In the genomic region with DNA sequence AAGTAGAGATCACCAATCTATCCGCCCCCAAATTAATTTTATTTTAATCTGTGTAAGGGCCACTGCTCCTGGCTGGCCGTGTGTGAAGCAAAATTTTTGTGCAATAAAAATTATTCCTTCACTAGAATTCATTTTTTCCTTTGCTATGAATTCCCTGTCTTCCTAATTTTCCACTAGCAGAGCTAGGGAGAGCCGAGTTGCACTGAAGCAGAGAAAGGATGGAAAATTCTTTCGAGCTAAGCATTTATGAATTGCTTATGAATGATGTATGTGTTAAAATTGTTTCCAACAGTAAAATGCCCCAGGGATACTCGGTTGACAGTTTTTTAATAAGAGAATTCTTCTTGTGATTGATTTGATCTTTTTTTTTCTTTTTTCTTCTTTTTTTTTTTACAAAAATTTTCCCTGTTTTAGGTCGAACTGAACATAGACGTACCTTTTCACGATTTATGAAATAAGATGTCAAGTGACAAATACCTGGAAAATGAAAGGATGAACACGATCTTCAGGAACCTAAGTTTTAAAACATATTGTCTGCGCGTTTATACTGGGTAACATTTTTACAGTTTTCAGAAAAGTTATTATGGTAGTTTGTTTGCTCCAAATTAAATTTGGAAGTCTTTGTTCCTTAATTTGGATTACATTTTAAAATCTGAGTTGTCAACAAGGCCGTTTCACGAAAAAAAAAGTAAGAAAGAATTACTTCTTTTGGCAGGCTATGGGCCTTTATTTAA, we compare ENCODE assay signal across 9 cellular contexts.
A peak's percentile ranks its signal among the peaks of the same experiment; 100 is the strongest.
DNase-seq lines count a peak whose midpoint lies in the region; TF ChIP-seq lines count a peak whose summit lies in the region.
"Had no signal": no experiment of that assay in that cellular context is flagged by ENCODE, and none has a peak within 500 bp of the region (broad histone marks: within the 10 kb centered on the region; RNA-seq: fewer than 3 reads in every experiment).

No MANE protein-coding gene starts in this region.

- H3K4me1 Mint-ChIP-seq in Caco-2 (ENCODE audit: low read depth, unreplicated experiment): no peaks in the 10 kb centered on the region
- H3K4me1 Mint-ChIP-seq in activated CD4-positive, alpha-beta memory T cell treated with anti-CD3 and anti-CD28 coated beads for 36 hours (ENCODE audit: low read depth): peaks cover 22% of the 10 kb centered on the region

- H3K4me1 ChIP-seq in Caco-2 (no peaks in the 10 kb centered on the region), HUES48 (ENCODE audit: control insufficient read depth, insufficient read depth, low read length) (peaks cover 59% of the 10 kb centered on the region), mesodermal cell (ENCODE audit: control insufficient read depth, insufficient read depth, low read length, poor library complexity, severe bottlenecking) (peaks cover 10% of the 10 kb centered on the region), stomach (peaks cover 0 to 20% (median 13%) of the 10 kb centered on the region in 4 donors)

- no peaks in the 10 kb centered on the region for H3K36me3 ChIP-seq in Caco-2 (ENCODE audit: control insufficient read depth, insufficient read depth, low read length)
- H3K36me3 ChIP-seq in HUES48 (ENCODE audit: control insufficient read depth, insufficient read depth, low read length): no peaks in the 10 kb centered on the region
- no peaks in the 10 kb centered on the region for H3K36me3 ChIP-seq in mesodermal cell (ENCODE audit: control insufficient read depth, insufficient read depth, low read length)
- H3K36me3 ChIP-seq in stomach: no peaks in the 10 kb centered on the region

- no peaks in the 10 kb centered on the region for H3K27me3 ChIP-seq in Caco-2 (replicated peaks; ENCODE audit: control insufficient read depth, insufficient read depth, low read length)
- peaks cover 49% of the 10 kb centered on the region for H3K27me3 ChIP-seq in HUES48 (ENCODE audit: control insufficient read depth, insufficient read depth, low read length)
- H3K27me3 ChIP-seq in stomach: peaks cover 41 to 100% (median 97%) of the 10 kb centered on the region in 3 donors

- peaks cover 22% of the 10 kb centered on the region for H3K27me3 Mint-ChIP-seq in Caco-2 (ENCODE audit: insufficient read depth, unreplicated experiment)
- H3K27me3 Mint-ChIP-seq in activated CD4-positive, alpha-beta memory T cell treated with anti-CD3 and anti-CD28 coated beads for 36 hours: peaks cover 74% of the 10 kb centered on the region

- POLR2A ChIA-PET in Caco-2 (lab: Charles Lee): interaction anchor here (1.0 kb wide), 1 partner anchor 338 kb away, joined by 5 read pairs; the partner anchor contains the start of gene CBX3
- POLR2A ChIA-PET in activated CD4-positive, alpha-beta memory T cell treated with anti-CD3 and anti-CD28 coated beads for 36 hours (lab: Charles Lee): interaction anchor here (1.9 kb wide), 1 partner anchor 336 kb away, joined by 5 read pairs; no protein-coding TSS in a partner anchor

- TF ChIP-seq EP300 in stomach (IDR thresholded peaks at IDR 0.05): no peak

- H3K4me3 ChIP-seq in Caco-2 (ENCODE audit: low read depth, low read length) (no peak overlapping the region), HUES48 (ENCODE audit: low read depth, low read length) (peak overlapping the region; percentile 22; the same call in 1 of the 2 replicates), mesodermal cell (ENCODE audit: extremely low read depth, insufficient read depth, low read length, poor library complexity, severe bottlenecking) (no peak overlapping the region), stomach (peak overlapping the region in 2 of 4 donors; percentile 4 to 37)

- DNase-seq in Caco-2: no peak
- DNase-seq in activated CD4-positive, alpha-beta memory T cell treated with anti-CD3 and anti-CD28 coated beads for 36 hours: no peak
- no peak for DNase-seq in stomach
- no peak for DNase-seq in AML-193 (lab: John Stamatoyannopoulos, UW)
- DNase-seq in superior temporal gyrus (ENCODE audit: extremely low spot score): no peak
- DNase-seq in stimulated activated CD4-positive, alpha-beta T cell treated with anti-CD3 and anti-CD28 coated beads, Interleukin-1b, Interleukin-23, amount 100 ng/mL, for 48 hours: no peak
- DNase-seq: midbrain had no signal

- H3K4me3 Mint-ChIP-seq in Caco-2 (ENCODE audit: unreplicated experiment): peak overlapping the region; percentile 71
- H3K4me3 Mint-ChIP-seq in activated CD4-positive, alpha-beta memory T cell treated with anti-CD3 and anti-CD28 coated beads for 36 hours: peak overlapping the region; percentile 65

- intact Hi-C loops in Caco-2 (cut with micrococcal nuclease; ENCODE audit: unreplicated experiment) (loop anchor here (1.0 kb wide), 1 partner anchor 88 kb away; no protein-coding TSS in a partner anchor), stomach (cut with DNase I; ENCODE audit: low total_unique reads) (no loop called here)
- intact Hi-C loops in activated CD4-positive, alpha-beta memory T cell treated with anti-CD3 and anti-CD28 coated beads for 36 hours (cut with micrococcal nuclease): loop anchor here (1.0 to 5.0 kb wide), 12 partner anchors 9 to 1800 kb away; partner anchors contain the start of genes CBX3, HIBADH, HNRNPA2B1 and HOXA1

- BruUV-seq in Caco-2 (replicated peaks; lab: Mats Ljungman, UMichigan): no TSS peak

- no peak overlapping the region for H3K9ac ChIP-seq in HUES48 (ENCODE audit: low read depth, low read length)

- TF ChIP-seq CTCF in Caco-2 (IDR thresholded peaks at IDR 0.05; ENCODE audit: insufficient read depth in 1 of 2, low read depth in 1 of 2, low read length in 1 of 2, severe bottlenecking in 1 of 2, unreplicated experiment in 1 of 2) (no peak), stomach (IDR thresholded peaks at IDR 0.05) (no peak)

- peak overlapping the region; percentile 19 for H3K27ac Mint-ChIP-seq in Caco-2 (ENCODE audit: unreplicated experiment)
- H3K27ac Mint-ChIP-seq in activated CD4-positive, alpha-beta memory T cell treated with anti-CD3 and anti-CD28 coated beads for 36 hours: no peak overlapping the region

- 36 to 68% methylated on average over 3 to 7 of the region's 13 CpGs for WGBS in mesodermal cell (ENCODE audit: insufficient coverage in 2 of 2), 2 experiments
- WGBS in stomach, 5 donors: 12 to 19% (median 13%) methylated on average over 13 of the region's 13 CpGs

- H3K9me3 ChIP-seq in Caco-2: no peaks in the 10 kb centered on the region
- H3K9me3 ChIP-seq in HUES48 (ENCODE audit: control insufficient read depth, insufficient read depth, low read length): no peaks in the 10 kb centered on the region
- no peaks in the 10 kb centered on the region for H3K9me3 ChIP-seq in mesodermal cell (ENCODE audit: control insufficient read depth, low read length)
- peaks cover 6 to 45% (median 35%) of the 10 kb centered on the region in 4 donors for H3K9me3 ChIP-seq in stomach

- peak overlapping the region; percentile 78 for H3K27ac ChIP-seq in HUES48 (ENCODE audit: low read depth, low read length)
- peak overlapping the region; percentile 43 for H3K27ac ChIP-seq in mesodermal cell (ENCODE audit: low read depth, low read length, severe bottlenecking)
- no peak overlapping the region for H3K27ac ChIP-seq in stomach

- CTCF ChIA-PET in Caco-2 (lab: Charles Lee): interaction anchor here (0.6 to 1.5 kb wide), 3 partner anchors 12 to 1346 kb away, joined by 3 to 13 read pairs (median 6); no protein-coding TSS in a partner anchor
- CTCF ChIA-PET in activated CD4-positive, alpha-beta memory T cell treated with anti-CD3 and anti-CD28 coated beads for 36 hours (lab: Charles Lee): interaction anchor here (0.7 to 1.3 kb wide), 2 partner anchors 30 to 506 kb away, joined by 3 to 6 read pairs; no protein-coding TSS in a partner anchor

- no peaks in the 10 kb centered on the region for H3K9me3 Mint-ChIP-seq in Caco-2 (ENCODE audit: unreplicated experiment)
- peaks cover 6% of the 10 kb centered on the region for H3K9me3 Mint-ChIP-seq in activated CD4-positive, alpha-beta memory T cell treated with anti-CD3 and anti-CD28 coated beads for 36 hours

- no peak for TF ChIP-seq POLR2A in stomach (IDR thresholded peaks at IDR 0.05)

- H3K36me3 Mint-ChIP-seq in Caco-2 (ENCODE audit: insufficient read depth, unreplicated experiment): peaks cover 17% of the 10 kb centered on the region
- peaks cover 10% of the 10 kb centered on the region for H3K36me3 Mint-ChIP-seq in activated CD4-positive, alpha-beta memory T cell treated with anti-CD3 and anti-CD28 coated beads for 36 hours

Comparison
In these comparisons a context has a peak if more than half of its experiments do, and no peak if none do; other contexts are left out.
1. H3K27ac ChIP-seq: peak in HUES48 (single experiment) and mesodermal cell (single experiment); none in stomach (0 of 5).